ENCODE assay signal across 29 cellular contexts in the genomic region with DNA sequence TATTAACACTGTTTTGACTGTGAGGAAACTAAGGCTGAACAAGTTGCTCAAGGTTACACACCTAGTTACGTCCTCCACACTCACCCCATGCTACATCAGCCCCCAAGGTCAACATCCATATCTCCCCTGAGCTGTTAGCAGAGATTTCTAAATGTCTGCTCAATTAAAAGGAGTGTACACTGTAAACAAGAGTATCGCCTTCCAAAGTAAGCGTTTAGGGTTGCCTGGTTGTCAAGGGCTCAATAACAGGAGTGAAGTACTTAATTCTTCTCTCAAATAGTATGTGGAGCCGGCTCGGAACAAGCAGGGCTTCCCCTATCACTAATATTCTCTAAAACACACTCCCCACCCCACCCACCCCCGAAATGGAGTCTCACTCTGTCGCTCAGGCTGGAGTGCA.
DNase-seq lines count a peak whose midpoint lies in the region; ATAC-seq and TF ChIP-seq lines count a peak whose summit lies in the region.
"Had no signal": no experiment of that assay in that cellular context is flagged by ENCODE, and none has a peak within 500 bp of the region (broad histone marks: within the 10 kb centered on the region; RNA-seq: fewer than 3 reads in every experiment).

No MANE protein-coding gene starts in this region.

- DNase-seq in NCI-H345 (lab: John Stamatoyannopoulos, UW) (peak; percentile 24), NCI-H345 treated with DMSO at 0.1 percent for 48 hours (lab: John Stamatoyannopoulos, UW; ENCODE audit: unreplicated experiment) (no peak), NCI-H128 (lab: John Stamatoyannopoulos, UW; ENCODE audit: unreplicated experiment) (peak; percentile 63), NCI-H748 (lab: John Stamatoyannopoulos, UW; ENCODE audit: unreplicated experiment) (peak; percentile 94), lung (ENCODE audit: low spot score) (no peak), posterior cingulate gyrus (no peak), testis (no peak)
- DNase-seq in activated CD4-positive, alpha-beta T cell treated with anti-CD3 and anti-CD28 coated beads, Interleukin-2, amount 50 U/mL, for 1 hour = no peak
- DNase-seq: activated CD4-positive, alpha-beta T cell treated with anti-CD3 and anti-CD28 coated beads for 1 hour; activated naive CD4-positive, alpha-beta T cell treated with anti-CD3 and anti-CD28 coated beads, Interleukin-2, amount 50 U/mL, for 16 hours; amygdala; BE2C; Caco-2; effector memory CD4-positive, alpha-beta T cell; foreskin keratinocyte; HCEC 1CT; Karpas-422; left colon; naive thymus-derived CD8-positive, alpha-beta T cell; NCI-H446 treated with DMSO at 0.1 percent for 48 hours; ovary; SJCRH30; spleen; stimulated activated CD4-positive, alpha-beta T cell treated with anti-CD3 and anti-CD28 coated beads, Interleukin-2, amount 100 ng/mL, for 48 hours; T-cell; uterus had no signal

- H3K9me3 ChIP-seq in lung (ENCODE audit: control insufficient read depth in 2 of 2, insufficient read depth in 1 of 2, low read length in 1 of 2) (peaks cover 0 to 3% of the 10 kb centered on the region in 2 donors), testis (no peaks in the 10 kb centered on the region)
- H3K9me3 ChIP-seq: BE2C, ovary, right atrium auricular region, uterus had no signal

- TF ChIP-seq CTCF in lung (IDR thresholded peaks at IDR 0.05; ENCODE audit: control extremely low read depth, extremely low read depth) = no peak
- no peak for TF ChIP-seq CTCF in testis (IDR thresholded peaks at IDR 0.05)

- no peak for TF ChIP-seq POLR2A in testis (IDR thresholded peaks at IDR 0.05)

- H3K27ac ChIP-seq in lung (ENCODE audit: low read depth in 1 of 2, low read length in 1 of 2) (peak overlapping the region in 1 of 2 donors; percentile 26), testis (no peak overlapping the region)
- H3K27ac ChIP-seq: foreskin keratinocyte, ovary, right atrium auricular region, SJCRH30, spleen, uterus had no signal

- no peaks in the 10 kb centered on the region for H3K36me3 ChIP-seq in lung (ENCODE audit: control insufficient read depth in 2 of 2, insufficient read depth in 2 of 2, low read length in 2 of 2)
- H3K36me3 ChIP-seq in testis (ENCODE audit: low read depth, missing control alignments) = no peaks in the 10 kb centered on the region
- H3K36me3 ChIP-seq: BE2C, ovary, right atrium auricular region, spleen, uterus had no signal

- WGBS in lung, 2 donors = 69 to 92% methylated on average over 7 of the region's 7 CpGs
- 86 to 89% methylated on average over 7 of the region's 7 CpGs for WGBS in testis, 2 donors

- H3K4me1 ChIP-seq in lung (ENCODE audit: control insufficient read depth in 2 of 2, insufficient read depth in 2 of 2, low read length in 2 of 2) = peaks cover 0 to 3% of the 10 kb centered on the region in 2 donors
- no peaks in the 10 kb centered on the region for H3K4me1 ChIP-seq in testis
- H3K4me1 ChIP-seq: BE2C, Caco-2, foreskin keratinocyte, right atrium auricular region, SJCRH30, spleen, uterus had no signal

- H3K4me3 ChIP-seq in lung (no peak overlapping the region), testis (no peak overlapping the region)
- H3K4me3 ChIP-seq: ovary, right atrium auricular region, SJCRH30, spleen, uterus had no signal

- peak; percentile 5 for ATAC-seq in lung (ENCODE audit: insufficient read depth, low FRiP score)
- ATAC-seq: esophagus mucosa; foreskin keratinocyte; left colon; naive thymus-derived CD8-positive, alpha-beta T cell; stimulated activated memory B cell treated with anti-CD40 and anti-IgM and Interleukin-4, amounts not matched to agents 10 μg/mL and 1 μg/mL and 100 μg/mL, for 72 hours; T-cell had no signal

- intact Hi-C loops in posterior cingulate gyrus (cut with DNase I) = no loop called here
- intact Hi-C loops in testis (cut with DNase I; ENCODE audit: low total_unique reads) = no loop called here

- H3K27me3 ChIP-seq in lung (ENCODE audit: control insufficient read depth, insufficient read depth) = no peaks in the 10 kb centered on the region
- no peaks in the 10 kb centered on the region for H3K27me3 ChIP-seq in testis
- H3K27me3 ChIP-seq: BE2C, foreskin keratinocyte, ovary, right atrium auricular region, SJCRH30, spleen, uterus had no signal

Comparison
In these comparisons a context has a peak if more than half of its experiments do, and no peak if none do; other contexts are left out.
1. DNase-seq: peak in NCI-H345 (single experiment), NCI-H128 (single experiment) and NCI-H748 (single experiment); none in NCI-H345 treated with DMSO at 0.1 percent for 48 hours (single experiment), lung (single experiment), activated CD4-positive, alpha-beta T cell treated with anti-CD3 and anti-CD28 coated beads, Interleukin-2, amount 50 U/mL, for 1 hour (single experiment), posterior cingulate gyrus (0 of 10) and testis (single experiment).